In genomic region chr4:60656171-60656570, GRCh38 we compare ENCODE assay signal across 18 cellular contexts.
A peak's percentile ranks its signal among the peaks of the same experiment; 100 is the strongest.
DNase-seq lines count a peak whose midpoint lies in the region; ATAC-seq and TF ChIP-seq lines count a peak whose summit lies in the region.
"Had no signal": no experiment of that assay in that cellular context is flagged by ENCODE, and none has a peak within 500 bp of the region (broad histone marks: within the 10 kb centered on the region; RNA-seq: fewer than 3 reads in every experiment).

No MANE protein-coding gene starts in this region.

- no peak overlapping the region for H3K27ac ChIP-seq in OCI-LY3 (ENCODE audit: low read length)
- no peak overlapping the region for H3K27ac ChIP-seq in osteoblast (ENCODE audit: low read depth, low read length)
- H3K27ac ChIP-seq: PC-9, SJSA1, testis had no signal

- H3K27me3 Mint-ChIP-seq in HFFc6 (ENCODE audit: insufficient read depth), result no peaks in the 10 kb centered on the region
- H3K27me3 Mint-ChIP-seq: activated CD4-positive, alpha-beta T cell treated with anti-CD3 and anti-CD28 coated beads, Interleukin-2, amount 10 ng/mL, durations not matched to agents 24 days and 14 days had no signal

- H3K9me3 Mint-ChIP-seq in HFFc6, result no peaks in the 10 kb centered on the region
- H3K9me3 Mint-ChIP-seq: activated CD4-positive, alpha-beta T cell treated with anti-CD3 and anti-CD28 coated beads, Interleukin-2, amount 10 ng/mL, durations not matched to agents 24 days and 14 days; nephron had no signal

- H3K36me3 Mint-ChIP-seq in HFFc6 (ENCODE audit: low read depth), result peaks cover 4% of the 10 kb centered on the region; the same call in 1 of the 2 replicates

- H3K4me3 ChIP-seq in OCI-LY3 (ENCODE audit: low read length) (no peak overlapping the region), osteoblast (ENCODE audit: insufficient read depth, low read length) (no peak overlapping the region)
- H3K4me3 ChIP-seq: BLaER1 treated with 17β-estradiol and CSF1 and Interleukin-3, amounts not matched to agents 10 nM and 100 nM; PC-9; SJSA1; testis had no signal

- H3K27ac Mint-ChIP-seq in HFFc6, result peak overlapping the region; percentile 77
- H3K27ac Mint-ChIP-seq: activated CD4-positive, alpha-beta T cell treated with anti-CD3 and anti-CD28 coated beads, Interleukin-2, amount 10 ng/mL, durations not matched to agents 24 days and 14 days; nephron had no signal

- TF ChIP-seq CTCF in HFFc6 (IDR thresholded peaks at IDR 0.05) (peak; percentile 49), OCI-LY3 (IDR thresholded peaks at IDR 0.05; ENCODE audit: low read depth, low read length) (peak; percentile 34), osteoblast (IDR thresholded peaks at IDR 0.05; ENCODE audit: extremely low read depth, low read depth, low read length) (peak; percentile 7)

- peaks cover 40% of the 10 kb centered on the region for H3K4me1 Mint-ChIP-seq in HFFc6 (ENCODE audit: low read depth)
- H3K4me1 Mint-ChIP-seq: activated CD4-positive, alpha-beta T cell treated with anti-CD3 and anti-CD28 coated beads, Interleukin-2, amount 10 ng/mL, durations not matched to agents 24 days and 14 days; nephron had no signal

- ATAC-seq in GM18520 (IDR thresholded peaks at IDR 0.05; ENCODE audit: unreplicated experiment), result no peak
- ATAC-seq: left cardiac atrium had no signal

- H3K36me3 ChIP-seq in OCI-LY3 (replicated peaks; ENCODE audit: low read depth, low read length) (no peaks in the 10 kb centered on the region), osteoblast (ENCODE audit: insufficient read depth, low read length) (no peaks in the 10 kb centered on the region)
- H3K36me3 ChIP-seq: BLaER1 treated with 17β-estradiol and CSF1 and Interleukin-3, amounts not matched to agents 10 nM and 100 nM; SJSA1 had no signal

- no peaks in the 10 kb centered on the region for H3K27me3 ChIP-seq in OCI-LY3 (ENCODE audit: low read depth, low read length)
- no peaks in the 10 kb centered on the region for H3K27me3 ChIP-seq in osteoblast (ENCODE audit: insufficient read depth, low read length)
- H3K27me3 ChIP-seq: BLaER1 treated with 17β-estradiol and CSF1 and Interleukin-3, amounts not matched to agents 10 nM and 100 nM; SJSA1; testis had no signal

- H2AFZ ChIP-seq in OCI-LY3 (ENCODE audit: low read depth, low read length) (0 out of 2 replicates have a peak overlapping the region, but pooled peaks have one; percentile 42), osteoblast (ENCODE audit: low read length) (peak overlapping the region; percentile 11)
- H2AFZ ChIP-seq: PC-9 had no signal

- DNase-seq in HFFc6, result no peak
- DNase-seq in dedifferentiated amniotic fluid mesenchymal stem cell (ENCODE audit: extremely low spot score), result peak; percentile 16
- DNase-seq in osteoblast (ENCODE audit: insufficient read length, low spot score, missing footprints), result no peak
- no peak for DNase-seq in activated gamma-delta T cell (lab: John Stamatoyannopoulos, UW)
- no peak for DNase-seq in activated naive CD4-positive, alpha-beta T cell (lab: John Stamatoyannopoulos, UW)
- DNase-seq in stimulated activated CD4-positive, alpha-beta T cell treated with anti-CD3 and anti-CD28 coated beads, Interleukin-1b, Interleukin-23, amount 100 ng/mL, for 48 hours, result no peak
- DNase-seq: activated CD4-positive, alpha-beta T cell treated with anti-CD3 and anti-CD28 coated beads, Interleukin-2, amount 10 ng/mL, durations not matched to agents 24 days and 14 days; activated CD8-positive, alpha-beta memory T cell treated with anti-CD3 and anti-CD28 coated beads, Interleukin-2, amount 50 U/mL, for 48 hours; activated effector memory CD4-positive, alpha-beta T cell treated with anti-CD3 and anti-CD28 coated beads, Interleukin-2, amount 50 U/mL, for 16 hours; left cardiac atrium; NCI-H526 treated with DMSO at 0.1 percent for 48 hours; PC-9; testis had no signal

- H3K4me1 ChIP-seq in OCI-LY3 (ENCODE audit: low read length), result peaks cover 3% of the 10 kb centered on the region; the same call in 1 of the 2 replicates
- no peaks in the 10 kb centered on the region for H3K4me1 ChIP-seq in osteoblast (ENCODE audit: insufficient read depth, low read length)
- H3K4me1 ChIP-seq: SJSA1, testis had no signal

- H3K9me3 ChIP-seq in OCI-LY3 (ENCODE audit: insufficient read depth, low read length), result no peaks in the 10 kb centered on the region
- H3K9me3 ChIP-seq in osteoblast (ENCODE audit: low read depth, low read length), result no peaks in the 10 kb centered on the region
- H3K9me3 ChIP-seq: SJSA1, testis had no signal

- H3K9ac ChIP-seq in OCI-LY3 (ENCODE audit: low read length), result no peak overlapping the region
- H3K9ac ChIP-seq: BLaER1 treated with 17β-estradiol and CSF1 and Interleukin-3, amounts not matched to agents 10 nM and 100 nM had no signal

- no peak overlapping the region for H3K4me3 Mint-ChIP-seq in HFFc6
- H3K4me3 Mint-ChIP-seq: activated CD4-positive, alpha-beta T cell treated with anti-CD3 and anti-CD28 coated beads, Interleukin-2, amount 10 ng/mL, durations not matched to agents 24 days and 14 days; nephron had no signal

- H3K4me2 ChIP-seq in OCI-LY3 (ENCODE audit: low read length) (no peak overlapping the region), osteoblast (ENCODE audit: insufficient read depth, low read length) (no peak overlapping the region)
- H3K4me2 ChIP-seq: PC-9 had no signal

- H4K20me1 ChIP-seq in OCI-LY3 (ENCODE audit: insufficient read depth, low read length) (no peaks in the 10 kb centered on the region), osteoblast (ENCODE audit: insufficient read depth, low read length) (no peaks in the 10 kb centered on the region)
- H4K20me1 ChIP-seq: BLaER1 treated with 17β-estradiol and CSF1 and Interleukin-3, amounts not matched to agents 10 nM and 100 nM had no signal

- no peaks in the 10 kb centered on the region for H3K79me2 ChIP-seq in OCI-LY3 (ENCODE audit: low read length)
- no peaks in the 10 kb centered on the region for H3K79me2 ChIP-seq in osteoblast (ENCODE audit: insufficient read depth, low read length)
